Comparison of ENCODE assay signal across 8 cellular contexts in the genomic region with DNA sequence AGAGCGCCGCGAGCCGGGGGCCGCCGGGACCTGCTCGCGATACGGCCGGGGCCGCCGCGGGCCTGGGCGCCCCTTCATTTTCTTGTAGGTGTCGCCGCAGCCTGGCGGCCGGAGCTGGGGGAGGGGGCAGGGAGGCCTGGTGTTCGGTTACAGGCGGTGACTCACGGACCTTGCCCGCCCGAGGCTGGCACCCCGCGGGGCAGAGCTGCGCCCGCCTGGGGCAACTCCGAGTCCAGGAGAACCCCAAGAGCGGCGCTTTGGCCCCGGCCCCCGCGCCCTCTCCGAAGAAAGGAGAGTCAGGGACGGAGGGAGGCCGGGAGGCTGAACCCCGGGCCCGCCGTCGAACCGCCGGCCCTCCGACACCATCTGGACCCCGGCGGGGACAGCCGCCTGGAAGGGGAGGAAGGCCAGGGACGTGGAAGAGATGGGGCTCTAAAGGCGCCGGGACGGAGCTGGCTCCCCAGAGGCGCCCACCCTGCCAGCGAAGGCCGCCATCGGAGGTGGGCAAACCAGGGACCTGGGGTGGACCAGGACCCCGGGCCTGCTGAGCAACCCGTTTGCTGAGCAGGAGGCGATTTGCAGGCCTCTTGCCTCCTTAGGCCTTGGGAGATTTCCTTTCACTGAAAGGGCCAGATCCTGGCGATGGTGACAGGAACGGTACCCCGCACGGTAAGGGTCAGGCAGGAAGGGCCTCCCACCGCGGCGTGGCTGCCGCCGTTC. TPM values are rescaled to one million over a fixed set of nuclear protein-coding genes. Genes with fewer than 3 reads are reported as not detected.
DNase-seq lines count a peak whose midpoint lies in the region; ATAC-seq and TF ChIP-seq lines count a peak whose summit lies in the region.

No MANE protein-coding gene starts in this region.

- peak; percentile 44 for ATAC-seq in activated naive CD8-positive, alpha-beta T cell treated with anti-CD3 and anti-CD28 coated beads, Interleukin-2, amount 50 U/mL, for 24 hours
- ATAC-seq in heart left ventricle (peak; percentile 37 to 72 (median 60)), omental fat pad (ENCODE audit: low FRiP score) (peak; percentile 86), HG03520 (IDR thresholded peaks at IDR 0.05; ENCODE audit: unreplicated experiment) (no peak)

- H3K36me3 Mint-ChIP-seq in activated naive CD8-positive, alpha-beta T cell treated with anti-CD3 and anti-CD28 coated beads, Interleukin-2, amount 50 U/mL, for 24 hours (ENCODE audit: low read depth): no peaks in the 10 kb centered on the region

- H3K4me1 ChIP-seq in heart left ventricle: peaks cover 3 to 65% (median 32%) of the 10 kb centered on the region in 12 donors

- H3K9me3 Mint-ChIP-seq in activated naive CD8-positive, alpha-beta T cell treated with anti-CD3 and anti-CD28 coated beads, Interleukin-2, amount 50 U/mL, for 24 hours: no peaks in the 10 kb centered on the region

- DNase-seq in NCI-H2029 (lab: John Stamatoyannopoulos, UW) (peak; percentile 54), NCI-H2029 treated with DMSO at 0.1 percent for 48 hours (lab: John Stamatoyannopoulos, UW) (no peak), NCI-H1930 (lab: John Stamatoyannopoulos, UW) (peak; percentile 55 to 74), heart left ventricle (peak; percentile 77 to 91 (median 85)), omental fat pad (ENCODE audit: low spot score) (no peak)
- peak; percentile 33 for DNase-seq in activated naive CD8-positive, alpha-beta T cell treated with anti-CD3 and anti-CD28 coated beads, Interleukin-2, amount 50 U/mL, for 24 hours
- no peak for DNase-seq in effector CD4-positive, alpha-beta T cell

- no peak for TF ChIP-seq CTCF in heart left ventricle (IDR thresholded peaks at IDR 0.05)
- no peak for TF ChIP-seq CTCF in omental fat pad (IDR thresholded peaks at IDR 0.05)

- no peaks in the 10 kb centered on the region for H3K9me3 ChIP-seq in heart left ventricle

- H3K27me3 Mint-ChIP-seq in activated naive CD8-positive, alpha-beta T cell treated with anti-CD3 and anti-CD28 coated beads, Interleukin-2, amount 50 U/mL, for 24 hours: peaks cover 60% of the 10 kb centered on the region

- H3K4me1 Mint-ChIP-seq in activated naive CD8-positive, alpha-beta T cell treated with anti-CD3 and anti-CD28 coated beads, Interleukin-2, amount 50 U/mL, for 24 hours: peaks cover 14% of the 10 kb centered on the region

- H3K36me3 ChIP-seq in heart left ventricle: no peaks in the 10 kb centered on the region

- WGBS in heart left ventricle, 4 donors: 1 to 3% (median 2%) methylated on average over 43 to 66 of the region's 66 CpGs

- peak overlapping the region; percentile 95 to 100 (median 97) for H3K27ac ChIP-seq in heart left ventricle

- peak; percentile 30 to 81 for TF ChIP-seq POLR2A in heart left ventricle (IDR thresholded peaks at IDR 0.05)

- H3K27ac Mint-ChIP-seq in activated naive CD8-positive, alpha-beta T cell treated with anti-CD3 and anti-CD28 coated beads, Interleukin-2, amount 50 U/mL, for 24 hours: no peak overlapping the region

- intact Hi-C loops in heart left ventricle (cut with DNase I): loop anchor here in 9 of 10 donors (2.0 to 10.0 kb wide), 22 partner anchors 47 to 719 kb away; partner anchors contain the start of gene TCP11L2 (in 2 of the 9)

- peak overlapping the region; percentile 73 to 96 (median 90) for H3K4me3 ChIP-seq in heart left ventricle

- H3K27me3 ChIP-seq in heart left ventricle: peaks cover 0 to 37% (median 0%) of the 10 kb centered on the region in 9 donors

- no peak overlapping the region for H3K4me3 Mint-ChIP-seq in activated naive CD8-positive, alpha-beta T cell treated with anti-CD3 and anti-CD28 coated beads, Interleukin-2, amount 50 U/mL, for 24 hours

RNA-seq across cellular contexts. Expression of gene NUAK1, which starts 0.8 kb away (rescaled TPM):
- total RNA-seq in heart left ventricle (10 to 100 TPM; 34.7 to 50.7 (median 39.8) TPM), omental fat pad (10 to 100 TPM in 3 of 4 donors, 1 to 10 TPM in 1; 6.8 to 47.3 (median 21.0) TPM)
- 10 to 100 TPM; 10.5 to 21.5 TPM for polyA plus RNA-seq in heart left ventricle

Comparison
In these comparisons a context has a peak if more than half of its experiments do, and no peak if none do; other contexts are left out.
1. DNase-seq: peak in NCI-H2029 (single experiment), NCI-H1930 (2 of 2), activated naive CD8-positive, alpha-beta T cell treated with anti-CD3 and anti-CD28 coated beads, Interleukin-2, amount 50 U/mL, for 24 hours (single experiment) and heart left ventricle (5 of 5); none in NCI-H2029 treated with DMSO at 0.1 percent for 48 hours (single experiment), omental fat pad (single experiment) and effector CD4-positive, alpha-beta T cell (single experiment).